ENCODE assay signal across 27 cellular contexts in genomic region chr1:203142684-203143408, GRCh38. TPM values are rescaled to one million over a fixed set of nuclear protein-coding genes. Genes with fewer than 3 reads are reported as not detected.
DNase-seq lines count a peak whose midpoint lies in the region; ATAC-seq and TF ChIP-seq lines count a peak whose summit lies in the region.
"Had no signal": no experiment of that assay in that cellular context is flagged by ENCODE, and none has a peak within 500 bp of the region (broad histone marks: within the 10 kb centered on the region; RNA-seq: fewer than 3 reads in every experiment).

No MANE protein-coding gene starts in this region.

- peak overlapping the region in 2 of 11 experiments; percentile 24 to 58; a peak in 3 of 22 replicates for H3K27ac ChIP-seq in BLaER1 treated with 17β-estradiol and CSF1 and Interleukin-3, amounts not matched to agents 10 nM and 100 nM
- peak overlapping the region in 51 of 59 donors; percentile 7 to 99 (median 60) for H3K27ac ChIP-seq in dorsolateral prefrontal cortex
- H3K27ac ChIP-seq in foreskin keratinocyte, result no peak overlapping the region
- H3K27ac ChIP-seq: epithelial cell of prostate, Peyer's patch, tibial artery had no signal

- no peaks in the 10 kb centered on the region for H4K20me1 ChIP-seq in BLaER1 treated with 17β-estradiol and CSF1 and Interleukin-3, amounts not matched to agents 10 nM and 100 nM

- intact Hi-C loops in dorsolateral prefrontal cortex (cut with DNase I), result no loop called here

- H3K27me3 ChIP-seq in BLaER1 treated with 17β-estradiol and CSF1 and Interleukin-3, amounts not matched to agents 10 nM and 100 nM, result 0 out of 22 replicates have a peak, but pooled peaks cover 0 to 5% (median 0%) of the 10 kb centered on the region in 11 experiments
- H3K27me3 ChIP-seq in dorsolateral prefrontal cortex, result no peaks in the 10 kb centered on the region
- peaks cover 7% of the 10 kb centered on the region for H3K27me3 ChIP-seq in foreskin keratinocyte
- H3K27me3 ChIP-seq: Peyer's patch had no signal

- no peak for ATAC-seq in HG03025 (IDR thresholded peaks at IDR 0.05; ENCODE audit: low FRiP score, unreplicated experiment)
- ATAC-seq in foreskin keratinocyte, result no peak
- ATAC-seq: activated CD8-positive, alpha-beta T cell treated with anti-CD3 and anti-CD28 coated beads, Interleukin-2, amount 10 ng/mL, durations not matched to agents 7 days and 5 days; activated naive CD4-positive, alpha-beta T cell treated with anti-CD3 and anti-CD28 coated beads, Interleukin-2, amount 50 U/mL, for 72 hours had no signal

- H3K9me3 ChIP-seq in BLaER1 treated with 17β-estradiol and CSF1 and Interleukin-3, amounts not matched to agents 10 nM and 100 nM (replicated peaks in 1 of 11), result peaks cover 0 to 5% (median 0%) of the 10 kb centered on the region in 11 experiments; a peak in 1 of 22 replicates
- H3K9me3 ChIP-seq: Peyer's patch, tibial artery had no signal

- DNase-seq in NCI-H1105 treated with DMSO at 0.1 percent for 48 hours (lab: John Stamatoyannopoulos, UW), result peak; percentile 72
- DNase-seq in NCI-H2171 (lab: John Stamatoyannopoulos, UW), result peak; percentile 87
- no peak for DNase-seq in dorsolateral prefrontal cortex
- DNase-seq in AG08396 (ENCODE audit: low spot score), result no peak
- DNase-seq in NCI-H2196 treated with DMSO at 0.1 percent for 48 hours (lab: John Stamatoyannopoulos, UW; ENCODE audit: unreplicated experiment), result no peak
- DNase-seq in foreskin keratinocyte, result no peak
- DNase-seq: ACHN; activated B cell treated with CpG ODN at 0.5 μM for 24 hours; activated CD8-positive, alpha-beta T cell treated with anti-CD3 and anti-CD28 coated beads, Interleukin-2, amount 10 ng/mL, durations not matched to agents 7 days and 5 days; cortex of kidney; foreskin melanocyte; GDM1; H7; IMR-90; left cardiac atrium; midbrain; MM.1S; NCI-H82; Peyer's patch; tibial artery had no signal

- H3K9ac ChIP-seq in BLaER1 treated with 17β-estradiol and CSF1 and Interleukin-3, amounts not matched to agents 10 nM and 100 nM, result peak overlapping the region in 3 of 11 experiments; percentile 1 to 25 (median 12); a peak in 1 of 22 replicates

- H3K36me3 ChIP-seq in BLaER1 treated with 17β-estradiol and CSF1 and Interleukin-3, amounts not matched to agents 10 nM and 100 nM, result no peaks in the 10 kb centered on the region
- H3K36me3 ChIP-seq: Peyer's patch, tibial artery had no signal

- peak overlapping the region in 1 of 10 experiments; percentile 4; a peak in 2 of 20 replicates for H3K4me3 ChIP-seq in BLaER1 treated with 17β-estradiol and CSF1 and Interleukin-3, amounts not matched to agents 10 nM and 100 nM
- H3K4me3 ChIP-seq in dorsolateral prefrontal cortex, result no peak overlapping the region
- H3K4me3 ChIP-seq: Peyer's patch, tibial artery had no signal

- peaks cover 37 to 87% (median 76%) of the 10 kb centered on the region in 10 experiments for H3K4me1 ChIP-seq in BLaER1 treated with 17β-estradiol and CSF1 and Interleukin-3, amounts not matched to agents 10 nM and 100 nM
- no peaks in the 10 kb centered on the region for H3K4me1 ChIP-seq in foreskin keratinocyte
- H3K4me1 ChIP-seq: Peyer's patch had no signal

- no peak for TF ChIP-seq CTCF in dorsolateral prefrontal cortex (IDR thresholded peaks at IDR 0.05 in 54 of 56, conservative IDR thresholded peaks at IDR 0.05 in 2 of 56; ENCODE audit: low read depth in 1 of 56, partially characterized antibody in 56 of 56)
- no peak for TF ChIP-seq CTCF in foreskin keratinocyte (conservative IDR thresholded peaks at IDR 0.05)

- H3K4me2 ChIP-seq in BLaER1 treated with 17β-estradiol and CSF1 and Interleukin-3, amounts not matched to agents 10 nM and 100 nM, result peak overlapping the region; percentile 15 to 93 (median 57); a peak in 19 of 22 replicates

RNA-seq across cellular contexts. Expression of gene ADORA1, which starts 15.3 kb away (rescaled TPM):
- total RNA-seq in dorsolateral prefrontal cortex (100 to 1,000 TPM in 3 of 120 experiments, 10 to 100 TPM in 117; 45.1 to 109 (median 75.9) TPM), foreskin keratinocyte (0.21 and 0.71 TPM in 2 replicates)
- polyA plus RNA-seq in foreskin keratinocyte, result 0.20 and 0.59 TPM in 2 replicates
- total RNA-seq: activated B cell treated with CpG ODN at 0.5 μM for 24 hours; activated CD8-positive, alpha-beta T cell treated with anti-CD3 and anti-CD28 coated beads, Interleukin-2, amount 10 ng/mL, durations not matched to agents 7 days and 5 days; activated naive CD4-positive, alpha-beta T cell treated with anti-CD3 and anti-CD28 coated beads, Interleukin-2, amount 50 U/mL, for 72 hours; pulmonary artery endothelial cell; T-helper 2 cell treated with Interferon-gamma antibody and Interleukin-4, amounts not matched to agents 100 ng/mL and 5 ng/mL, for 36 hours had no signal

RNA-seq across cellular contexts. Expression of gene MYBPH, which starts 32.8 kb away (rescaled TPM):
- total RNA-seq in dorsolateral prefrontal cortex, result 1 to 10 TPM in 11 of 120 experiments, under 1 TPM in 54, not detected in 55; 0.24 to 4.4 (median 0.48) TPM
- not detected in 2 replicates for total RNA-seq in foreskin keratinocyte
- not detected in 2 replicates for polyA plus RNA-seq in foreskin keratinocyte
- total RNA-seq: activated B cell treated with CpG ODN at 0.5 μM for 24 hours; activated CD8-positive, alpha-beta T cell treated with anti-CD3 and anti-CD28 coated beads, Interleukin-2, amount 10 ng/mL, durations not matched to agents 7 days and 5 days; activated naive CD4-positive, alpha-beta T cell treated with anti-CD3 and anti-CD28 coated beads, Interleukin-2, amount 50 U/mL, for 72 hours; H7; IMR-90; left cardiac atrium; Peyer's patch; pulmonary artery endothelial cell; T-helper 2 cell treated with Interferon-gamma antibody and Interleukin-4, amounts not matched to agents 100 ng/mL and 5 ng/mL, for 36 hours had no signal
- polyA plus RNA-seq: IMR-90, neural cell had no signal

RNA-seq across cellular contexts. Expression of gene CHI3L1, which starts 43.7 kb away (rescaled TPM):
- total RNA-seq in dorsolateral prefrontal cortex, result 1,000 to 10,000 TPM in 3 of 120 experiments, 100 to 1,000 TPM in 31, 10 to 100 TPM in 86; 17.8 to 1,525 (median 52.6) TPM
- total RNA-seq in foreskin keratinocyte, result not detected in 2 replicates
- polyA plus RNA-seq in foreskin keratinocyte, result not detected in 2 replicates
- total RNA-seq: activated CD8-positive, alpha-beta T cell treated with anti-CD3 and anti-CD28 coated beads, Interleukin-2, amount 10 ng/mL, durations not matched to agents 7 days and 5 days; IMR-90; pulmonary artery endothelial cell; T-helper 2 cell treated with Interferon-gamma antibody and Interleukin-4, amounts not matched to agents 100 ng/mL and 5 ng/mL, for 36 hours had no signal
- polyA plus RNA-seq: neural cell had no signal

RNA-seq across cellular contexts. Expression of gene MYOG, which starts 57.0 kb away (rescaled TPM):
- total RNA-seq in dorsolateral prefrontal cortex (under 1 TPM in 21 of 120 experiments, not detected in 99; 0.26 to 0.91 (median 0.38) TPM), foreskin keratinocyte (not detected in 2 replicates)
- polyA plus RNA-seq in foreskin keratinocyte, result not detected in 2 replicates
- total RNA-seq: activated B cell treated with CpG ODN at 0.5 μM for 24 hours; activated CD8-positive, alpha-beta T cell treated with anti-CD3 and anti-CD28 coated beads, Interleukin-2, amount 10 ng/mL, durations not matched to agents 7 days and 5 days; activated naive CD4-positive, alpha-beta T cell treated with anti-CD3 and anti-CD28 coated beads, Interleukin-2, amount 50 U/mL, for 72 hours; H7; IMR-90; left cardiac atrium; Peyer's patch; pulmonary artery endothelial cell; T-helper 2 cell treated with Interferon-gamma antibody and Interleukin-4, amounts not matched to agents 100 ng/mL and 5 ng/mL, for 36 hours had no signal
- polyA plus RNA-seq: IMR-90, neural cell had no signal

Comparison
In these comparisons a context has a peak if more than half of its experiments do, and no peak if none do; other contexts are left out.
1. DNase-seq: peak in NCI-H1105 treated with DMSO at 0.1 percent for 48 hours (single experiment) and NCI-H2171 (single experiment); none in dorsolateral prefrontal cortex (0 of 10), AG08396 (single experiment), NCI-H2196 treated with DMSO at 0.1 percent for 48 hours (single experiment) and foreskin keratinocyte (0 of 2).
2. RNA of gene ADORA1, which starts 15.3 kb away (total RNA-seq): 45.1 to 109 TPM in dorsolateral prefrontal cortex; 0.21 to 0.71 TPM in foreskin keratinocyte; every median in the first group is over 10 times any median in the second.
3. RNA of gene CHI3L1, which starts 43.7 kb away (total RNA-seq): 17.8 to 1,525 TPM in dorsolateral prefrontal cortex; not detected in foreskin keratinocyte; every median in the first group is over 10 times any median in the second.